ENCODE assay signal across 8 cellular contexts in the genomic region with DNA sequence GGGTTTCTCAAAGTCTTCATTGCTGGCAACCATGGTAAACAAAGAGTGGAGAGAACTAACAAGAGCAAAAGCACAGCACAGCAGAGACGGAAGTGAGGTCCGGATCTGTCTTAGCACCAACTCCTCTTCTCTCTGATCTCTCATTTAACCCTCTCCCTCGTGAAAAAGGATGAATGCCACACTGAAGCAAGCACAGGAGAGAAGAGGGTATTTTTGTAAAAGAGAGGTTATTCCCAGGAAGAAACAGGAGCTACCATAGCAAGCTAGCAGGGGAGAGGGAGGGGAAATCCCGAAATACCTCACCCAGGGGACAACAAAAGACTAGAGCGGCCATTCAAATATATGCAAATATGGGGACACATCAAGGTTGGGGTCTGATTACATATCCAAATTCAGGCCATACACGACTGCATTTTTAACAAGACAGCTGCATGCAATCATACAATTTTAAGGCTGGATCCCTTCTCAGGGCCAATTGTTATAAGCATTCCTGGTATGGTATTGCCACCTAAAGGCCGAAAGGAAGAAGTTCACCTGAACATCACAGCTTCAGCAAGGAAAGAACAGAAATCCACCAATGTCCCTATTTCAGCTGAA. TPM values are rescaled to one million over a fixed set of nuclear protein-coding genes. Genes with fewer than 3 reads are reported as not detected.
DNase-seq lines count a peak whose midpoint lies in the region; ATAC-seq and TF ChIP-seq lines count a peak whose summit lies in the region.

No MANE protein-coding gene starts in this region.

- whole genome bisulfite sequencing in testis, 2 donors: 37 to 48% methylated on average over 7 of the region's 7 CpGs

- TF ChIP-seq CTCF in testis (IDR thresholded peaks at IDR 0.05): peak in 2 of 3 experiments; percentile 37 to 53

- no peaks in the 10 kb centered on the region for H3K9me3 ChIP-seq in testis

- H3K27me3 ChIP-seq in testis: no peaks in the 10 kb centered on the region

- no peak overlapping the region for H3K27ac ChIP-seq in testis

- DNase-seq in DMS79 (lab: John Stamatoyannopoulos, UW): peak; percentile 6
- DNase-seq in NCI-H2227 treated with DMSO at 0.1 percent for 48 hours (lab: John Stamatoyannopoulos, UW): peak; percentile 64
- DNase-seq in amniotic epithelial cell (ENCODE audit: low read depth): peak; percentile 32
- DNase-seq in inferior parietal cortex (ENCODE audit: extremely low spot score): peak; percentile 41
- no peak for DNase-seq in testis

- H3K4me3 ChIP-seq in testis: no peak overlapping the region

- intact Hi-C loops in testis (cut with DNase I; ENCODE audit: low total_unique reads): no loop called here

- no peaks in the 10 kb centered on the region for H3K4me1 ChIP-seq in testis

- TF ChIP-seq POLR2A in testis (IDR thresholded peaks at IDR 0.05): no peak

- peak; percentile 67 for ATAC-seq in GM19023 (IDR thresholded peaks at IDR 0.05; ENCODE audit: unreplicated experiment)
- ATAC-seq in HG03196 (IDR thresholded peaks at IDR 0.05; ENCODE audit: unreplicated experiment): peak; percentile 68
- ATAC-seq in HG02840 (IDR thresholded peaks at IDR 0.05; ENCODE audit: low FRiP score, unreplicated experiment): no peak

- H3K36me3 ChIP-seq in testis (ENCODE audit: low read depth, missing control alignments): no peaks in the 10 kb centered on the region

RNA-seq across cellular contexts. Expression of a gene that starts 46.6 kb away (rescaled TPM):
- total RNA-seq in testis: not detected
- polyA plus RNA-seq in testis (ENCODE audit: insufficient read depth, low read depth, low replicate concordance): 0.84 TPM
